Comparison of ENCODE assay signal across 16 cellular contexts in genomic region chr11:47488111-47488510, GRCh38. TPM values are rescaled to one million over a fixed set of nuclear protein-coding genes. Genes with fewer than 3 reads are reported as not detected.
DNase-seq lines count a peak whose midpoint lies in the region; ATAC-seq and TF ChIP-seq lines count a peak whose summit lies in the region.
"Had no signal": no experiment of that assay in that cellular context is flagged by ENCODE, and none has a peak within 500 bp of the region (broad histone marks: within the 10 kb centered on the region; RNA-seq: fewer than 3 reads in every experiment).

No MANE protein-coding gene starts in this region.

- TF ChIP-seq CTCF in body of pancreas (IDR thresholded peaks at IDR 0.05) (no peak), mucosa of descending colon (IDR thresholded peaks at IDR 0.05) (no peak), upper lobe of left lung (IDR thresholded peaks at IDR 0.05) (no peak), nephron progenitor cell (IDR thresholded peaks at IDR 0.05) (no peak)

- peak overlapping the region; percentile 9 for H3K27ac Mint-ChIP-seq in activated naive CD4-positive, alpha-beta T cell treated with anti-CD3 and anti-CD28 coated beads for 36 hours
- no peak overlapping the region for H3K27ac Mint-ChIP-seq in nephron progenitor cell

- H3K4me1 ChIP-seq in body of pancreas (peaks cover 21% of the 10 kb centered on the region), mucosa of descending colon (ENCODE audit: low read depth) (peaks cover 9% of the 10 kb centered on the region), upper lobe of left lung (peaks cover 3 to 32% (median 15%) of the 10 kb centered on the region in 4 donors)

- H3K36me3 ChIP-seq in body of pancreas (replicated peaks in 1 of 2; ENCODE audit: insufficient read depth in 1 of 2, low read depth in 2 of 2) (peaks cover 8 to 19% of the 10 kb centered on the region in 2 donors), mucosa of descending colon (ENCODE audit: low read depth) (peaks cover 10% of the 10 kb centered on the region), upper lobe of left lung (peaks cover 27 to 42% (median 34%) of the 10 kb centered on the region in 4 donors)
- H3K36me3 ChIP-seq: ovary had no signal

- 37 to 45% methylated on average over 3 of the region's 3 CpGs for WGBS in body of pancreas, 2 donors
- 30 to 37% methylated on average over 3 of the region's 3 CpGs for WGBS in upper lobe of left lung, 2 donors

- H3K27me3 Mint-ChIP-seq in activated naive CD4-positive, alpha-beta T cell treated with anti-CD3 and anti-CD28 coated beads for 36 hours (ENCODE audit: low read depth), result no peaks in the 10 kb centered on the region
- H3K27me3 Mint-ChIP-seq in nephron progenitor cell (ENCODE audit: low read depth, poor library complexity), result no peaks in the 10 kb centered on the region
- H3K27me3 Mint-ChIP-seq: CD8-positive, alpha-beta memory T cell had no signal

- peaks cover 12% of the 10 kb centered on the region for H3K4me1 Mint-ChIP-seq in activated naive CD4-positive, alpha-beta T cell treated with anti-CD3 and anti-CD28 coated beads for 36 hours (ENCODE audit: low read depth)
- H3K4me1 Mint-ChIP-seq in nephron progenitor cell, result no peaks in the 10 kb centered on the region

- no peaks in the 10 kb centered on the region for H3K9me3 ChIP-seq in body of pancreas
- no peaks in the 10 kb centered on the region for H3K9me3 ChIP-seq in mucosa of descending colon
- no peaks in the 10 kb centered on the region for H3K9me3 ChIP-seq in upper lobe of left lung
- H3K9me3 ChIP-seq: ovary had no signal

- H3K9me3 Mint-ChIP-seq in activated naive CD4-positive, alpha-beta T cell treated with anti-CD3 and anti-CD28 coated beads for 36 hours, result no peaks in the 10 kb centered on the region
- no peaks in the 10 kb centered on the region for H3K9me3 Mint-ChIP-seq in nephron progenitor cell
- H3K9me3 Mint-ChIP-seq: CD8-positive, alpha-beta memory T cell had no signal

- no peak for DNase-seq in activated naive CD4-positive, alpha-beta T cell treated with anti-CD3 and anti-CD28 coated beads for 36 hours
- DNase-seq in activated naive CD4-positive, alpha-beta T cell (lab: John Stamatoyannopoulos, UW), result no peak
- DNase-seq in body of pancreas (peak in 1 of 4 donors; percentile 28), mucosa of descending colon (peak in 1 of 3 donors; percentile 22), upper lobe of left lung (peak in 1 of 2 donors; percentile 53), NCI-H69 (lab: John Stamatoyannopoulos, UW) (no peak), nephron progenitor cell (no peak)
- DNase-seq: activated gamma-delta T cell; CD8-positive, alpha-beta memory T cell; midbrain; NCI-H1092; NCI-H748 treated with DMSO at 0.1 percent for 48 hours; ovary; PC-3 had no signal

- H3K4me3 Mint-ChIP-seq in activated naive CD4-positive, alpha-beta T cell treated with anti-CD3 and anti-CD28 coated beads for 36 hours, result no peak overlapping the region
- no peak overlapping the region for H3K4me3 Mint-ChIP-seq in nephron progenitor cell
- H3K4me3 Mint-ChIP-seq: CD8-positive, alpha-beta memory T cell had no signal

- peak overlapping the region in 3 of 4 donors; percentile 10 to 47 (median 38) for H3K27ac ChIP-seq in body of pancreas
- peak overlapping the region; percentile 14 to 70 (median 48) for H3K27ac ChIP-seq in upper lobe of left lung
- H3K27ac ChIP-seq: ovary had no signal

- TF ChIP-seq EP300 in upper lobe of left lung (IDR thresholded peaks at IDR 0.05), result no peak

- TF ChIP-seq POLR2A in body of pancreas (IDR thresholded peaks at IDR 0.05), result no peak
- no peak for TF ChIP-seq POLR2A in upper lobe of left lung (IDR thresholded peaks at IDR 0.05)

- no peak for ATAC-seq in body of pancreas
- peak; percentile 68 for ATAC-seq in mucosa of descending colon
- no peak for ATAC-seq in upper lobe of left lung (ENCODE audit: low FRiP score in 2 of 2)
- ATAC-seq in HG03108 (IDR thresholded peaks at IDR 0.05; ENCODE audit: unreplicated experiment), result no peak
- ATAC-seq: PC-3 had no signal

- no peaks in the 10 kb centered on the region for H3K27me3 ChIP-seq in body of pancreas
- no peaks in the 10 kb centered on the region for H3K27me3 ChIP-seq in upper lobe of left lung
- H3K27me3 ChIP-seq: ovary had no signal

- no peak overlapping the region for H3K4me3 ChIP-seq in body of pancreas
- H3K4me3 ChIP-seq in mucosa of descending colon, result peak overlapping the region; percentile 9
- H3K4me3 ChIP-seq in upper lobe of left lung, result no peak overlapping the region
- H3K4me3 ChIP-seq: ovary had no signal

- H3K36me3 Mint-ChIP-seq in activated naive CD4-positive, alpha-beta T cell treated with anti-CD3 and anti-CD28 coated beads for 36 hours (ENCODE audit: low read depth), result peaks cover 40% of the 10 kb centered on the region
- peaks cover 70% of the 10 kb centered on the region for H3K36me3 Mint-ChIP-seq in nephron progenitor cell (ENCODE audit: low read depth)

- CTCF ChIA-PET in activated naive CD4-positive, alpha-beta T cell treated with anti-CD3 and anti-CD28 coated beads for 36 hours (lab: Charles Lee), result interaction anchor here (0.5 to 1.5 kb wide), 3 partner anchors 12 to 180 kb away, joined by 3 read pairs; no protein-coding TSS in a partner anchor

- intact Hi-C loops in activated naive CD4-positive, alpha-beta T cell treated with anti-CD3 and anti-CD28 coated beads for 36 hours (cut with micrococcal nuclease), result loop anchor here (5.0 to 10.0 kb wide), 3 partner anchors 34 to 367 kb away; no protein-coding TSS in a partner anchor
- intact Hi-C loops in body of pancreas (cut with DNase I) (no loop called here), mucosa of descending colon (cut with DNase I, micrococcal nuclease) (no loop called here)

RNA-seq across cellular contexts. Expression of gene RAPSN, which starts 39.2 kb away (rescaled TPM):
- not detected for total RNA-seq in activated naive CD4-positive, alpha-beta T cell treated with anti-CD3 and anti-CD28 coated beads for 36 hours
- total RNA-seq in body of pancreas (not detected), mucosa of descending colon (under 1 TPM; 0.41 to 0.96 (median 0.95) TPM), upper lobe of left lung (1 to 10 TPM in 2 of 6 donors, under 1 TPM in 1, not detected in 3; 0.30 to 1.1 (median 1.0) TPM)
- total RNA-seq: Daoy, PC-3 had no signal
